9 cellular contexts compared by ENCODE assay signal in the genomic region with DNA sequence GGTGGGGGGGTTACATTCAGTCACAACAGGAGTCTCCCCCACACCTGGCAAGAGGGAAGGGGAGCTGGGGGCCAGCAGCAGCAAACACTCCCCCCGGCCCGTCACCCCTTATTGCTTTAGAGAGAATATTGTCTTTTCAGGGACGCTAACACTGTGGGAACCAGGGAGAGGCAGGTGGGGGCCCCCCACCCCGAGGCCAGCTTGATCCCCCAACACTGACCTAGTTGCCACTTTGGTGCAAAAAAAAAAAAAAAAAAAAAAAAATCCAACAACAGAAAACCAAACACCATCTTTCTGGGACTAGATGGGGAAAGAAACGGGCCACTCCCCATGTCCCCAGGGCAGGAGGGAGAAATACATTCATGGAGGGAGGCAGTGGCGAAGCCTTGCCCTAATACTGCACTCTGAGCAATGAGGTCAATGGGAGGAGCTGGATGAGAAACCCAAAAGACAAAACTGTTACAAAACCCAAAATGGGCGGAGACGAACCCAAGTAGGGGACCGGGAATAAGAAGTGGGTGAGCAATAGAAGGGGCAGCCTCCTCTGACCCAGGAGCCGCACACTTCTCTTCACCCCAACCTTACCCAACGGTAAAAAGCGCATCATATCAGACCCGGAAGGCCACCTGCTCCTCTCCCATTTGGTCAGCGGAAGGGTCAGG. TPM values are rescaled to one million over a fixed set of nuclear protein-coding genes. Genes with fewer than 3 reads are reported as not detected.
DNase-seq lines count a peak whose midpoint lies in the region; ATAC-seq, FAIRE-seq and TF ChIP-seq lines count a peak whose summit lies in the region.
"Had no signal": no experiment of that assay in that cellular context is flagged by ENCODE, and none has a peak within 500 bp of the region (broad histone marks: within the 10 kb centered on the region; RNA-seq: fewer than 3 reads in every experiment).

No MANE protein-coding gene starts in this region.

- TF ChIP-seq CTCF in RWPE2 (IDR thresholded peaks at IDR 0.05; ENCODE audit: poor library complexity, severe bottlenecking) (no peak), fibroblast of villous mesenchyme (IDR thresholded peaks at IDR 0.05; ENCODE audit: insufficient read depth, low read depth, low read length) (no peak), sigmoid colon (IDR thresholded peaks at IDR 0.05) (no peak), colonic mucosa (IDR thresholded peaks at IDR 0.05) (no peak)

- H3K27ac ChIP-seq in RWPE2 (ENCODE audit: poor library complexity, severe bottlenecking) (peak overlapping the region; percentile 6), sigmoid colon (peak overlapping the region; percentile 61 to 98 (median 67)), colonic mucosa (no peak overlapping the region)

- H3K27me3 ChIP-seq in RWPE2 (ENCODE audit: insufficient read depth, poor library complexity, severe bottlenecking) (no peaks in the 10 kb centered on the region), sigmoid colon (no peaks in the 10 kb centered on the region), colonic mucosa (no peaks in the 10 kb centered on the region)

- ATAC-seq in RWPE2 (ENCODE audit: low read depth) (peak; percentile 9; the same call in 1 of the 3 replicates), HG02973 (IDR thresholded peaks at IDR 0.05; ENCODE audit: unreplicated experiment) (no peak)

- DNase-seq in GM12892 (ENCODE audit: insufficient read length) (peak; percentile 19), RWPE2 (ENCODE audit: low spot score) (no peak), fibroblast of villous mesenchyme (ENCODE audit: low read depth) (peak; percentile 33), sigmoid colon (peak; percentile 83), colonic mucosa (no peak), DMS153 (lab: John Stamatoyannopoulos, UW) (no peak), DMS114 treated with DMSO at 0.1 percent for 48 hours (lab: John Stamatoyannopoulos, UW; ENCODE audit: unreplicated experiment) (no peak)

- no peaks in the 10 kb centered on the region for H3K9me3 ChIP-seq in RWPE2 (ENCODE audit: severe bottlenecking)
- H3K9me3 ChIP-seq in sigmoid colon = no peaks in the 10 kb centered on the region
- no peaks in the 10 kb centered on the region for H3K9me3 ChIP-seq in colonic mucosa

- FAIRE-seq in GM12892 (lab: Jason Lieb, UNC) = no peak
- FAIRE-seq: GM18507 had no signal

- H3K4me1 ChIP-seq in RWPE2 (ENCODE audit: insufficient read depth, poor library complexity, severe bottlenecking) (no peaks in the 10 kb centered on the region), sigmoid colon (peaks cover 0 to 26% (median 24%) of the 10 kb centered on the region in 4 donors), colonic mucosa (no peaks in the 10 kb centered on the region)

- H3K36me3 ChIP-seq in RWPE2 (ENCODE audit: low read depth) = peaks cover 79% of the 10 kb centered on the region
- H3K36me3 ChIP-seq in sigmoid colon = peaks cover 53 to 83% (median 69%) of the 10 kb centered on the region in 4 donors
- H3K36me3 ChIP-seq in colonic mucosa = peaks cover 32% of the 10 kb centered on the region

- no peak overlapping the region for H3K4me3 ChIP-seq in RWPE2 (ENCODE audit: severe bottlenecking)
- no peak overlapping the region for H3K4me3 ChIP-seq in fibroblast of villous mesenchyme (ENCODE audit: low read depth, low read length)
- H3K4me3 ChIP-seq in sigmoid colon = no peak overlapping the region
- no peak overlapping the region for H3K4me3 ChIP-seq in colonic mucosa

- intact Hi-C loops in sigmoid colon (cut with DNase I) = loop anchor here (5.0 kb wide), 1 partner anchor 213 kb away; no protein-coding TSS in a partner anchor
- intact Hi-C loops in colonic mucosa (cut with DNase I) = loop anchor here (10.0 kb wide), 1 partner anchor 75 kb away; a partner anchor contains a TSS

- WGBS in sigmoid colon, 2 donors = 78 to 79% methylated on average over 14 of the region's 14 CpGs

- no peak overlapping the region for H3K9ac ChIP-seq in colonic mucosa (ENCODE audit: low read depth in 2 of 2, low read length in 2 of 2)

- TF ChIP-seq EP300 in sigmoid colon (IDR thresholded peaks at IDR 0.05) = no peak

- TF ChIP-seq POLR2A in GM12892 (IDR thresholded peaks at IDR 0.05; ENCODE audit: low read depth, low read length) = no peak
- TF ChIP-seq POLR2A in sigmoid colon (IDR thresholded peaks at IDR 0.05) = no peak

RNA-seq across cellular contexts. Expression of a gene that starts 6.5 kb away (rescaled TPM):
- 102 TPM for polyA plus RNA-seq in GM12892 (2012; ENCODE audit: missing spikeins)
- total RNA-seq in fibroblast of villous mesenchyme (88.1 and 97.9 TPM in 2 replicates), sigmoid colon (100 to 1,000 TPM; 133 to 199 (median 163) TPM), colonic mucosa (100 to 1,000 TPM; 292 to 312 TPM)
- polyA plus RNA-seq in sigmoid colon = 100 to 1,000 TPM; 230 to 286 (median 236) TPM

RNA-seq across cellular contexts. Expression of a gene that starts 14.0 kb away (rescaled TPM):
- polyA plus RNA-seq in GM12892 (2012; ENCODE audit: missing spikeins) = 11.9 TPM
- total RNA-seq in fibroblast of villous mesenchyme (15.5 and 19.6 TPM in 2 replicates), sigmoid colon (10 to 100 TPM; 24.8 to 47.1 (median 26.6) TPM), colonic mucosa (10 to 100 TPM; 20.9 to 33.4 TPM)
- polyA plus RNA-seq in sigmoid colon = 10 to 100 TPM in 1 of 3 donors, 1 to 10 TPM in 2; 3.5 to 27.9 (median 4.8) TPM

RNA-seq across cellular contexts. Expression of a gene that starts 23.8 kb away (rescaled TPM):
- not detected for polyA plus RNA-seq in GM12892 (2012; ENCODE audit: missing spikeins)
- total RNA-seq in fibroblast of villous mesenchyme (not detected in 2 replicates), sigmoid colon (under 1 TPM in 2 of 4 donors, not detected in 2; 0.68 to 0.71 TPM), colonic mucosa (under 1 TPM in 1 of 2 donors, not detected in 1; 0.29 TPM)
- under 1 TPM in 1 of 3 donors, not detected in 2; 0.58 TPM for polyA plus RNA-seq in sigmoid colon

RNA-seq across cellular contexts. Expression of a gene that starts 25.9 kb away (rescaled TPM):
- 32.7 TPM for polyA plus RNA-seq in GM12892 (2012; ENCODE audit: missing spikeins)
- total RNA-seq in fibroblast of villous mesenchyme (34.1 and 46.7 TPM in 2 replicates), sigmoid colon (10 to 100 TPM; 20.5 to 39.5 (median 31.7) TPM), colonic mucosa (10 to 100 TPM; 28.8 to 43.4 TPM)
- 10 to 100 TPM; 43.5 to 46.2 (median 44.4) TPM for polyA plus RNA-seq in sigmoid colon

RNA-seq across cellular contexts. Expression of a gene that starts 38.7 kb away (rescaled TPM):
- polyA plus RNA-seq in GM12892 (2012; ENCODE audit: missing spikeins) = 4.0 TPM
- total RNA-seq in fibroblast of villous mesenchyme (under 0.01 and 0.43 TPM in 2 replicates), sigmoid colon (under 1 TPM in 1 of 4 donors, not detected in 3; 0.71 TPM), colonic mucosa (1 to 10 TPM; 1.8 to 2.3 TPM)
- 1 to 10 TPM in 1 of 3 donors, not detected in 2; 2.2 TPM for polyA plus RNA-seq in sigmoid colon

Comparison
In these comparisons a context has a peak if more than half of its experiments do, and no peak if none do; other contexts are left out.
1. DNase-seq: peak in GM12892 (single experiment), fibroblast of villous mesenchyme (single experiment) and sigmoid colon (single experiment); none in RWPE2 (single experiment), colonic mucosa (single experiment), DMS153 (single experiment) and DMS114 treated with DMSO at 0.1 percent for 48 hours (single experiment).